Comparison of ENCODE assay signal across 9 cellular contexts in genomic region chr2:159202568-159203071, GRCh38.
DNase-seq lines count a peak whose midpoint lies in the region; ATAC-seq, FAIRE-seq and TF ChIP-seq lines count a peak whose summit lies in the region.
"Had no signal": no experiment of that assay in that cellular context is flagged by ENCODE, and none has a peak within 500 bp of the region (broad histone marks: within the 10 kb centered on the region; RNA-seq: fewer than 3 reads in every experiment).

No MANE protein-coding gene starts in this region.

- POLR2A ChIA-PET in OCI-LY7 (lab: Charles Lee) = no interaction called here

- no peak for ATAC-seq in GM21526 (IDR thresholded peaks at IDR 0.05; ENCODE audit: low FRiP score, unreplicated experiment)

- no peak overlapping the region for H3K4me3 ChIP-seq in HFF-Myc (replicated peaks; ENCODE audit: low read depth, low read length)
- no peak overlapping the region for H3K4me3 ChIP-seq in bronchial epithelial cell (ENCODE audit: low read depth, low read length)
- no peak overlapping the region for H3K4me3 ChIP-seq in skeletal muscle satellite cell (ENCODE audit: low read length)
- H3K4me3 ChIP-seq in OCI-LY7 (ENCODE audit: low read depth, low read length, poor library complexity, severe bottlenecking) = no peak overlapping the region

- peak overlapping the region; percentile 23 for H3K4me2 ChIP-seq in skeletal muscle satellite cell (ENCODE audit: low read length)
- no peak overlapping the region for H3K4me2 ChIP-seq in OCI-LY7 (ENCODE audit: low read length)

- no peaks in the 10 kb centered on the region for H3K79me2 ChIP-seq in OCI-LY7 (ENCODE audit: insufficient read depth, low read depth, low read length)

- H3K36me3 Mint-ChIP-seq in immature natural killer cell = no peaks in the 10 kb centered on the region

- no peaks in the 10 kb centered on the region for H3K9me2 ChIP-seq in OCI-LY7 (ENCODE audit: insufficient read depth, low read length)

- no TSS peak for BruUV-seq in OCI-LY7 (replicated peaks; lab: Mats Ljungman, UMichigan)

- peaks cover 2 to 6% (median 5%) of the 10 kb centered on the region in 3 donors for H3K27me3 Mint-ChIP-seq in immature natural killer cell (ENCODE audit: low read depth in 3 of 3)

- H3K4me3 Mint-ChIP-seq in immature natural killer cell = peak overlapping the region in 4 of 5 donors; percentile 12 to 63 (median 42)

- FAIRE-seq in bronchial epithelial cell (lab: Jason Lieb, UNC) = peak; percentile 18

- H3K27ac Mint-ChIP-seq in immature natural killer cell = peak overlapping the region in 5 of 6 donors; percentile 16 to 48 (median 40)

- no peak for TF ChIP-seq CTCF in HFF-Myc (IDR thresholded peaks at IDR 0.05; ENCODE audit: low read depth, low read length, missing control alignments)
- TF ChIP-seq CTCF in bronchial epithelial cell (IDR thresholded peaks at IDR 0.05; ENCODE audit: insufficient read depth, low read length, severe bottlenecking) = no peak
- TF ChIP-seq CTCF in OCI-LY7 (conservative IDR thresholded peaks at IDR 0.05; ENCODE audit: low read length) = no peak

- H3K9ac ChIP-seq in skeletal muscle satellite cell (ENCODE audit: low read depth, low read length) = peak overlapping the region; percentile 19

- H3K9me3 Mint-ChIP-seq in immature natural killer cell = no peaks in the 10 kb centered on the region

- no peaks in the 10 kb centered on the region for H4K20me1 ChIP-seq in OCI-LY7 (ENCODE audit: insufficient read depth, low read length)

- DNase-seq in HFF-Myc (ENCODE audit: extremely low read depth, low read depth) (peak; percentile 84), bronchial epithelial cell (ENCODE audit: low read depth) (peak; percentile 62), immature natural killer cell (peak in 2 of 3 donors; percentile 33 to 41), OCI-LY7 (ENCODE audit: low spot score) (no peak), NCI-H187 treated with DMSO at 0.1 percent for 48 hours (lab: John Stamatoyannopoulos, UW) (no peak), DMS79 (lab: John Stamatoyannopoulos, UW) (no peak)
- DNase-seq: NCI-H748 treated with DMSO at 0.1 percent for 48 hours had no signal

- H3K36me3 ChIP-seq in bronchial epithelial cell (ENCODE audit: control insufficient read depth, insufficient read depth, low read length) = peaks cover 31% of the 10 kb centered on the region
- peaks cover 8% of the 10 kb centered on the region for H3K36me3 ChIP-seq in skeletal muscle satellite cell (ENCODE audit: insufficient read depth, low read length)
- H3K36me3 ChIP-seq in OCI-LY7 (ENCODE audit: insufficient read depth, low read length) = no peaks in the 10 kb centered on the region

- no peak overlapping the region for H3K27ac ChIP-seq in OCI-LY7 (ENCODE audit: low read depth, low read length, poor library complexity, severe bottlenecking)

- intact Hi-C loops in OCI-LY7 (cut with micrococcal nuclease; ENCODE audit: unreplicated experiment) = no loop called here

- no peaks in the 10 kb centered on the region for H3K9me3 ChIP-seq in skeletal muscle satellite cell (replicated peaks; ENCODE audit: low read length)
- no peaks in the 10 kb centered on the region for H3K9me3 ChIP-seq in OCI-LY7 (ENCODE audit: low read length)

- H3K4me1 Mint-ChIP-seq in immature natural killer cell = peaks cover 54 to 64% of the 10 kb centered on the region in 2 donors

- H2AFZ ChIP-seq in OCI-LY7 (ENCODE audit: low read length) = no peak overlapping the region

- H3K27me3 ChIP-seq in bronchial epithelial cell (ENCODE audit: control insufficient read depth, insufficient read depth, low read length) (no peaks in the 10 kb centered on the region), skeletal muscle satellite cell (ENCODE audit: control insufficient read depth, insufficient read depth, low read length) (no peaks in the 10 kb centered on the region)

- CTCF ChIA-PET in OCI-LY7 (lab: Charles Lee; ENCODE audit: unreplicated experiment) = no interaction called here

- H3K4me1 ChIP-seq in skeletal muscle satellite cell (ENCODE audit: control insufficient read depth, insufficient read depth, low read length) (peaks cover 15% of the 10 kb centered on the region), OCI-LY7 (ENCODE audit: insufficient read depth, low read length, poor library complexity, severe bottlenecking) (no peaks in the 10 kb centered on the region)

Comparison
In these comparisons a context has a peak if more than half of its experiments do, and no peak if none do; other contexts are left out.
1. DNase-seq: peak in HFF-Myc (single experiment), bronchial epithelial cell (single experiment) and immature natural killer cell (2 of 3); none in OCI-LY7 (single experiment), NCI-H187 treated with DMSO at 0.1 percent for 48 hours (single experiment) and DMS79 (single experiment).